ENCODE assay signal across 18 cellular contexts in genomic region chr19:41591951-41592562, GRCh38. TPM values are rescaled to one million over a fixed set of nuclear protein-coding genes. Genes with fewer than 3 reads are reported as not detected.
DNase-seq lines count a peak whose midpoint lies in the region; ATAC-seq, FAIRE-seq and TF ChIP-seq lines count a peak whose summit lies in the region.
"Had no signal": no experiment of that assay in that cellular context is flagged by ENCODE, and none has a peak within 500 bp of the region (broad histone marks: within the 10 kb centered on the region; RNA-seq: fewer than 3 reads in every experiment).

No MANE protein-coding gene starts in this region.

- no peak overlapping the region for H2BK120ac ChIP-seq in neuronal stem cell (ENCODE audit: low read depth, low read length)

- no peak overlapping the region for H3K9ac ChIP-seq in neuronal stem cell (ENCODE audit: low read depth, low read length, poor library complexity)

- peaks cover 11% of the 10 kb centered on the region for H3K27me3 Mint-ChIP-seq in T-helper 17 cell
- H3K27me3 Mint-ChIP-seq: IgD-negative memory B cell had no signal

- no peak for ATAC-seq in T-helper 17 cell
- ATAC-seq in left colon, result no peak
- ATAC-seq: CD8-positive, alpha-beta T cell had no signal

- no peak overlapping the region for H2BK12ac ChIP-seq in neuronal stem cell (ENCODE audit: low read length)

- no peak overlapping the region for H3K18ac ChIP-seq in neuronal stem cell (ENCODE audit: low read length)

- H3K4me1 Mint-ChIP-seq in T-helper 17 cell, result peaks cover 26% of the 10 kb centered on the region

- H3K4ac ChIP-seq in neuronal stem cell (ENCODE audit: low read length), result no peak overlapping the region

- no peak overlapping the region for H2BK15ac ChIP-seq in neuronal stem cell (ENCODE audit: low read length)

- no peak overlapping the region for H4K8ac ChIP-seq in neuronal stem cell (ENCODE audit: low read depth, low read length)

- H3K4me2 ChIP-seq in neuronal stem cell (ENCODE audit: insufficient read depth, low read length, poor library complexity, severe bottlenecking), result no peak overlapping the region

- H4K91ac ChIP-seq in neuronal stem cell (ENCODE audit: low read depth, low read length, poor library complexity), result no peak overlapping the region

- H3K4me3 ChIP-seq in neuronal stem cell (ENCODE audit: low read length in 2 of 2), result no peak overlapping the region

- no peak overlapping the region for H2AK5ac ChIP-seq in neuronal stem cell (ENCODE audit: low read depth, low read length)

- H3K36me3 Mint-ChIP-seq in T-helper 17 cell (ENCODE audit: low read depth), result peaks cover 6% of the 10 kb centered on the region

- intact Hi-C loops in left colon (cut with DNase I, micrococcal nuclease), result no loop called here

- no peak overlapping the region for H3K14ac ChIP-seq in neuronal stem cell (ENCODE audit: low read length)

- H3K27ac Mint-ChIP-seq in T-helper 17 cell, result no peak overlapping the region
- H3K27ac Mint-ChIP-seq: CD8-positive, alpha-beta T cell; IgD-negative memory B cell had no signal

- no peak overlapping the region for H2AFZ ChIP-seq in neuronal stem cell (ENCODE audit: low read length)

- no peaks in the 10 kb centered on the region for H3K4me1 ChIP-seq in neuronal stem cell (ENCODE audit: control insufficient read depth in 2 of 2, insufficient read depth in 1 of 2, low read depth in 1 of 2, low read length in 2 of 2)

- H2BK5ac ChIP-seq in neuronal stem cell (ENCODE audit: low read length), result no peak overlapping the region

- DNase-seq in activated CD8-positive, alpha-beta memory T cell treated with anti-CD3 and anti-CD28 coated beads for 24 hours, result peak; percentile 46
- DNase-seq in activated CD8-positive, alpha-beta memory T cell treated with anti-CD3 and anti-CD28 coated beads, Interleukin-2, amount 50 U/mL, for 4 hours, result no peak
- DNase-seq in T-helper 17 cell (no peak), neuronal stem cell (ENCODE audit: low spot score) (no peak), NCI-H526 (lab: John Stamatoyannopoulos, UW) (no peak), left colon (no peak), D721Med (ENCODE audit: insufficient read length, low spot score) (no peak)
- DNase-seq: CD8-positive, alpha-beta T cell; COR-L47; DMS53; GF-D8; HCEC 1CT had no signal

- peak overlapping the region; percentile 34 for H3K23ac ChIP-seq in neuronal stem cell (ENCODE audit: low read depth, low read length, poor library complexity)

- no CpG with 5 or more reads among the region's 5 CpGs for WGBS in neuronal stem cell (ENCODE audit: extremely low coverage in 2 of 2, insufficient read length in 2 of 2, insufficient replicate concordance in 1 of 2), 2 donors

- no peak for FAIRE-seq in D721Med (lab: Jason Lieb, UNC)

- H3K9me3 ChIP-seq in T-helper 17 cell (ENCODE audit: control insufficient read depth, low read length, poor library complexity, severe bottlenecking), result no peaks in the 10 kb centered on the region
- peaks cover 0 to 10% of the 10 kb centered on the region in 2 donors for H3K9me3 ChIP-seq in neuronal stem cell (replicated peaks in 1 of 2; ENCODE audit: control insufficient read depth in 2 of 2, insufficient read depth in 1 of 2, low read depth in 1 of 2, low read length in 2 of 2)

- H3K4me3 Mint-ChIP-seq in T-helper 17 cell, result peak overlapping the region; percentile 49
- H3K4me3 Mint-ChIP-seq: CD8-positive, alpha-beta T cell; IgD-negative memory B cell had no signal

- peaks cover 2 to 3% (median 2%) of the 10 kb centered on the region in 3 experiments for H3K27me3 ChIP-seq in neuronal stem cell (ENCODE audit: control insufficient read depth in 3 of 3, insufficient read depth in 3 of 3, low read depth in 1 of 3, low read length in 3 of 3)

- TF ChIP-seq CTCF in D721Med (IDR thresholded peaks at IDR 0.05; ENCODE audit: insufficient read depth, missing control alignments), result no peak

- H3K36me3 ChIP-seq in neuronal stem cell (replicated peaks in 1 of 2; ENCODE audit: control insufficient read depth in 2 of 2, insufficient read depth in 2 of 2, low read length in 2 of 2), result no peaks in the 10 kb centered on the region

- H3K27ac ChIP-seq in neuronal stem cell (replicated peaks; ENCODE audit: low read length), result no peak overlapping the region
- H3K27ac ChIP-seq: 22Rv1 had no signal

- H3K79me1 ChIP-seq in neuronal stem cell (ENCODE audit: low read depth, low read length), result no peaks in the 10 kb centered on the region

RNA-seq across cellular contexts. Expression of gene CEACAM21, which starts 16.1 kb away (rescaled TPM):
- 10 to 100 TPM; 40.5 to 44.4 TPM for total RNA-seq in T-helper 17 cell
- polyA plus RNA-seq in neuronal stem cell (2013, experiment 1 of 2), result 1.2 TPM
- 0.83 TPM for polyA plus RNA-seq in neuronal stem cell (2013, experiment 2 of 2)
- 1 to 10 TPM in 1 of 2 donors, not detected in 1; 1.5 TPM for total RNA-seq in left colon
- total RNA-seq: HT-29 had no signal
- polyA plus RNA-seq: BJ had no signal

RNA-seq across cellular contexts. Expression of gene CEACAM4, which starts 34.8 kb away (rescaled TPM):
- under 1 TPM; 0.31 to 0.92 TPM for total RNA-seq in T-helper 17 cell
- polyA plus RNA-seq in neuronal stem cell (2013, experiment 1 of 2), result not detected
- not detected for polyA plus RNA-seq in neuronal stem cell (2013, experiment 2 of 2)
- total RNA-seq in left colon, result under 1 TPM; 0.22 to 0.24 TPM
- total RNA-seq: A673; CD8-positive, alpha-beta T cell; H4; HT-29 had no signal
- polyA plus RNA-seq: BJ, IgD-negative memory B cell had no signal

Comparison
In these comparisons a context has a peak if more than half of its experiments do, and no peak if none do; other contexts are left out.
1. RNA of gene CEACAM21, which starts 16.1 kb away (total RNA-seq): 40.5 to 44.4 TPM in T-helper 17 cell; 1.5 TPM in left colon; every median in the first group is over 10 times any median in the second.